Comparison of ENCODE assay signal across 13 cellular contexts in genomic region chr1:59892836-59893811, GRCh38. TPM values are rescaled to one million over a fixed set of nuclear protein-coding genes. Genes with fewer than 3 reads are reported as not detected.
DNase-seq lines count a peak whose midpoint lies in the region; ATAC-seq and TF ChIP-seq lines count a peak whose summit lies in the region.
"Had no signal": no experiment of that assay in that cellular context is flagged by ENCODE, and none has a peak within 500 bp of the region (broad histone marks: within the 10 kb centered on the region; RNA-seq: fewer than 3 reads in every experiment).

No MANE protein-coding gene starts in this region.

- peaks cover 23% of the 10 kb centered on the region for H3K4me1 Mint-ChIP-seq in activated naive CD8-positive, alpha-beta T cell (ENCODE audit: low read depth)
- peaks cover 17% of the 10 kb centered on the region for H3K4me1 Mint-ChIP-seq in activated naive CD8-positive, alpha-beta T cell treated with anti-CD3 and anti-CD28 coated beads, Interleukin-2, amount 50 U/mL, for 24 hours
- H3K4me1 Mint-ChIP-seq: B cell had no signal

- H3K9me3 Mint-ChIP-seq in activated naive CD8-positive, alpha-beta T cell (ENCODE audit: low read depth), result peaks cover 13% of the 10 kb centered on the region
- H3K9me3 Mint-ChIP-seq in activated naive CD8-positive, alpha-beta T cell treated with anti-CD3 and anti-CD28 coated beads, Interleukin-2, amount 50 U/mL, for 24 hours, result peaks cover 17% of the 10 kb centered on the region

- DNase-seq in activated naive CD8-positive, alpha-beta T cell treated with anti-CD3 and anti-CD28 coated beads, Interleukin-2, amount 50 U/mL, for 24 hours, result no peak
- DNase-seq in NCI-H526 treated with DMSO at 0.1 percent for 48 hours (lab: John Stamatoyannopoulos, UW), result peak; percentile 82
- DNase-seq in epithelial cell of prostate (ENCODE audit: low read depth, low spot score), result peak; percentile 51
- DNase-seq in stomach, result no peak
- no peak for DNase-seq in GM19238 (ENCODE audit: insufficient read length, low spot score)
- no peak for DNase-seq in dermis blood vessel endothelial cell
- DNase-seq: activated T-cell treated with anti-CD3 and anti-CD28 coated beads, Interleukin-2, amount 50 U/mL, for 1 hour; NCI-H2081 treated with DMSO at 0.1 percent for 48 hours; stimulated activated CD4-positive, alpha-beta T cell treated with anti-CD3 and anti-CD28 coated beads, Interleukin-4, amount 100 ng/mL, for 24 hours had no signal

- H3K36me3 Mint-ChIP-seq in activated naive CD8-positive, alpha-beta T cell, result peaks cover 12% of the 10 kb centered on the region
- H3K36me3 Mint-ChIP-seq in activated naive CD8-positive, alpha-beta T cell treated with anti-CD3 and anti-CD28 coated beads, Interleukin-2, amount 50 U/mL, for 24 hours (ENCODE audit: low read depth), result peaks cover 4% of the 10 kb centered on the region

- no peaks in the 10 kb centered on the region for H3K36me3 ChIP-seq in stomach

- intact Hi-C loops in stomach (cut with DNase I; ENCODE audit: low total_unique reads), result no loop called here

- peak overlapping the region; percentile 64 for H3K4me3 Mint-ChIP-seq in activated naive CD8-positive, alpha-beta T cell
- no peak overlapping the region for H3K4me3 Mint-ChIP-seq in activated naive CD8-positive, alpha-beta T cell treated with anti-CD3 and anti-CD28 coated beads, Interleukin-2, amount 50 U/mL, for 24 hours
- H3K4me3 Mint-ChIP-seq: B cell had no signal

- H3K27me3 Mint-ChIP-seq in activated naive CD8-positive, alpha-beta T cell, result no peaks in the 10 kb centered on the region
- H3K27me3 Mint-ChIP-seq in activated naive CD8-positive, alpha-beta T cell treated with anti-CD3 and anti-CD28 coated beads, Interleukin-2, amount 50 U/mL, for 24 hours, result peaks cover 2% of the 10 kb centered on the region
- H3K27me3 Mint-ChIP-seq: B cell had no signal

- H3K9me3 ChIP-seq in stomach, result peaks cover 0 to 25% (median 11%) of the 10 kb centered on the region in 4 donors

- TF ChIP-seq EP300 in stomach (IDR thresholded peaks at IDR 0.05), result no peak

- H3K27me3 ChIP-seq in stomach, result no peaks in the 10 kb centered on the region

- H3K4me1 ChIP-seq in stomach, result peaks cover 4 to 14% (median 9%) of the 10 kb centered on the region in 4 donors

- H3K27ac Mint-ChIP-seq in activated naive CD8-positive, alpha-beta T cell, result peak overlapping the region; percentile 72
- H3K27ac Mint-ChIP-seq in activated naive CD8-positive, alpha-beta T cell treated with anti-CD3 and anti-CD28 coated beads, Interleukin-2, amount 50 U/mL, for 24 hours, result no peak overlapping the region
- H3K27ac Mint-ChIP-seq: B cell had no signal

- H3K27ac ChIP-seq in epithelial cell of prostate, result peak overlapping the region; percentile 42
- peak overlapping the region; percentile 61 to 82 (median 70) for H3K27ac ChIP-seq in stomach

- no peak overlapping the region for H3K4me3 ChIP-seq in stomach

- no peak for ATAC-seq in activated naive CD8-positive, alpha-beta T cell treated with anti-CD3 and anti-CD28 coated beads, Interleukin-2, amount 50 U/mL, for 24 hours
- no peak for ATAC-seq in GM21825 (IDR thresholded peaks at IDR 0.05; ENCODE audit: unreplicated experiment)

- no peak for TF ChIP-seq POLR2A in stomach (IDR thresholded peaks at IDR 0.05)

- WGBS in stomach, 5 donors, result 66 to 74% (median 67%) methylated on average over 7 of the region's 7 CpGs

- TF ChIP-seq CTCF in stomach (IDR thresholded peaks at IDR 0.05), result no peak

RNA-seq across cellular contexts. Expression of gene CYP2J2, which starts 33.4 kb away (rescaled TPM):
- total RNA-seq in stomach (10 to 100 TPM in 1 of 5 donors, 1 to 10 TPM in 4; 1.0 to 13.6 (median 3.5) TPM), dermis blood vessel endothelial cell (0.37 TPM in 1 of 2 replicates, not detected in the other)
- 1 to 10 TPM in 2 of 3 donors, not detected in 1; 2.7 to 7.3 TPM for polyA plus RNA-seq in stomach
- total RNA-seq: G401 had no signal

Comparison
In these comparisons a context has a peak if more than half of its experiments do, and no peak if none do; other contexts are left out.
1. DNase-seq: peak in NCI-H526 treated with DMSO at 0.1 percent for 48 hours (single experiment) and epithelial cell of prostate (single experiment); none in activated naive CD8-positive, alpha-beta T cell treated with anti-CD3 and anti-CD28 coated beads, Interleukin-2, amount 50 U/mL, for 24 hours (single experiment), stomach (single experiment), GM19238 (single experiment) and dermis blood vessel endothelial cell (single experiment).